9 cellular contexts compared by ENCODE assay signal in genomic region chr3:48273594-48274211, GRCh38. TPM values are rescaled to one million over a fixed set of nuclear protein-coding genes. Genes with fewer than 3 reads are reported as not detected.
A peak's percentile ranks its signal among the peaks of the same experiment; 100 is the strongest.
DNase-seq lines count a peak whose midpoint lies in the region; ATAC-seq and TF ChIP-seq lines count a peak whose summit lies in the region.
"Had no signal": no experiment of that assay in that cellular context is flagged by ENCODE, and none has a peak within 500 bp of the region (broad histone marks: within the 10 kb centered on the region; RNA-seq: fewer than 3 reads in every experiment).

No MANE protein-coding gene starts in this region.

- intact Hi-C loops in heart right ventricle (cut with DNase I) = loop anchor here (1.0 to 10.0 kb wide), 10 partner anchors 121 to 281 kb away; partner anchors contain the start of genes PFKFB4 (in 3 of the 10) and PLXNB1 (in 1 of the 10)

- no peak overlapping the region for H3K4me3 ChIP-seq in Jurkat, Clone E6-1 (ENCODE audit: low read length)
- H3K4me3 ChIP-seq in heart right ventricle (no peak overlapping the region), retinal pigment epithelial cell (ENCODE audit: low read length) (no peak overlapping the region)

- 8 to 10% methylated on average over 9 of the region's 9 CpGs for WGBS in heart right ventricle, 2 donors

- no peaks in the 10 kb centered on the region for H3K9me3 ChIP-seq in heart right ventricle

- H3K36me3 ChIP-seq in heart right ventricle = peaks cover 0 to 19% (median 0%) of the 10 kb centered on the region in 9 donors

- peak; percentile 80 for TF ChIP-seq CTCF in RWPE1 (conservative IDR thresholded peaks at IDR 0.05; ENCODE audit: low read depth)
- peak; percentile 49 to 83 (median 80) for TF ChIP-seq CTCF in heart right ventricle (IDR thresholded peaks at IDR 0.05)
- TF ChIP-seq CTCF in retinal pigment epithelial cell (conservative IDR thresholded peaks at IDR 0.05; ENCODE audit: low read depth, low read length) = peak; percentile 90

- H3K27me3 ChIP-seq in heart right ventricle = no peaks in the 10 kb centered on the region

- H3K27ac Mint-ChIP-seq in activated naive CD8-positive, alpha-beta T cell treated with anti-CD3 and anti-CD28 coated beads, Interleukin-2, amount 10 ng/mL, durations not matched to agents 7 days and 5 days = no peak overlapping the region

- H3K36me3 Mint-ChIP-seq in activated naive CD8-positive, alpha-beta T cell treated with anti-CD3 and anti-CD28 coated beads, Interleukin-2, amount 10 ng/mL, durations not matched to agents 7 days and 5 days = peaks cover 13% of the 10 kb centered on the region

- H3K4me1 Mint-ChIP-seq in activated naive CD8-positive, alpha-beta T cell treated with anti-CD3 and anti-CD28 coated beads, Interleukin-2, amount 10 ng/mL, durations not matched to agents 7 days and 5 days = peaks cover 15% of the 10 kb centered on the region

- no peaks in the 10 kb centered on the region for H3K9me3 Mint-ChIP-seq in activated naive CD8-positive, alpha-beta T cell treated with anti-CD3 and anti-CD28 coated beads, Interleukin-2, amount 10 ng/mL, durations not matched to agents 7 days and 5 days

- ATAC-seq in activated naive CD8-positive, alpha-beta T cell treated with anti-CD3 and anti-CD28 coated beads, Interleukin-2, amount 10 ng/mL, durations not matched to agents 7 days and 5 days (ENCODE audit: low read depth) = no peak
- ATAC-seq in heart right ventricle = peak; percentile 43 to 79 (median 66)
- no peak for ATAC-seq in GM21786 (IDR thresholded peaks at IDR 0.05; ENCODE audit: unreplicated experiment)

- peaks cover 0 to 3% (median 0%) of the 10 kb centered on the region in 9 donors for H3K4me1 ChIP-seq in heart right ventricle

- H3K27ac ChIP-seq in RWPE1 (no peak overlapping the region), heart right ventricle (no peak overlapping the region)

- no peaks in the 10 kb centered on the region for H3K27me3 Mint-ChIP-seq in activated naive CD8-positive, alpha-beta T cell treated with anti-CD3 and anti-CD28 coated beads, Interleukin-2, amount 10 ng/mL, durations not matched to agents 7 days and 5 days

- DNase-seq in DMS53 treated with DMSO at 0.1 percent for 48 hours (lab: John Stamatoyannopoulos, UW; ENCODE audit: unreplicated experiment) = peak; percentile 4
- peak; percentile 60 for DNase-seq in Jurkat, Clone E6-1 (ENCODE audit: low read depth, low spot score)
- DNase-seq in RWPE1 (ENCODE audit: low spot score) = peak; percentile 51
- peak; percentile 48 for DNase-seq in activated naive CD8-positive, alpha-beta T cell treated with anti-CD3 and anti-CD28 coated beads, Interleukin-2, amount 10 ng/mL, durations not matched to agents 7 days and 5 days
- DNase-seq in heart right ventricle = peak in 1 of 2 donors; percentile 55
- DNase-seq in retinal pigment epithelial cell (ENCODE audit: low read depth) = no peak
- DNase-seq in NCI-H1048 (lab: John Stamatoyannopoulos, UW) = no peak

- H3K4me3 Mint-ChIP-seq in activated naive CD8-positive, alpha-beta T cell treated with anti-CD3 and anti-CD28 coated beads, Interleukin-2, amount 10 ng/mL, durations not matched to agents 7 days and 5 days = no peak overlapping the region

- POLR2A ChIA-PET in RWPE1 (lab: Yijun Ruan, JAX; ENCODE audit: low non-redundant PET) = no interaction called here
- POLR2A ChIA-PET in activated naive CD8-positive, alpha-beta T cell treated with anti-CD3 and anti-CD28 coated beads, Interleukin-2, amount 10 ng/mL, durations not matched to agents 7 days and 5 days (lab: Charles Lee) = interaction anchor here (0.9 kb wide), 1 partner anchor 27 kb away, joined by 4 read pairs; no protein-coding TSS in a partner anchor

- CTCF ChIA-PET in RWPE1 (lab: Yijun Ruan, JAX) = interaction anchor here (0.6 to 3.1 kb wide), 6 partner anchors 13 to 331 kb away, joined by 3 to 25 read pairs (median 4); partner anchors contain the start of gene ZNF589

RNA-seq across cellular contexts. Expression of gene NME6, which starts 27.5 kb away (rescaled TPM):
- 21.6 TPM for polyA plus RNA-seq in Jurkat, Clone E6-1 (2012; ENCODE audit: insufficient read depth, insufficient read length)
- 10 to 100 TPM; 37.5 to 39.8 TPM for total RNA-seq in activated naive CD8-positive, alpha-beta T cell treated with anti-CD3 and anti-CD28 coated beads, Interleukin-2, amount 10 ng/mL, durations not matched to agents 7 days and 5 days
- total RNA-seq in heart right ventricle = 10 to 100 TPM; 15.9 to 25.7 (median 20.4) TPM
- 10 to 100 TPM in 1 of 2 donors, 1 to 10 TPM in 1; 9.1 to 15.5 TPM for polyA plus RNA-seq in heart right ventricle

RNA-seq across cellular contexts. Expression of gene ZNF589, which starts 32.8 kb away (rescaled TPM):
- polyA plus RNA-seq in Jurkat, Clone E6-1 (2012; ENCODE audit: insufficient read depth, insufficient read length) = 18.2 TPM
- 10 to 100 TPM; 35.9 to 43.1 TPM for total RNA-seq in activated naive CD8-positive, alpha-beta T cell treated with anti-CD3 and anti-CD28 coated beads, Interleukin-2, amount 10 ng/mL, durations not matched to agents 7 days and 5 days
- 1 to 10 TPM; 3.6 to 7.0 (median 4.4) TPM for total RNA-seq in heart right ventricle
- 1 to 10 TPM; 2.9 to 5.9 TPM for polyA plus RNA-seq in heart right ventricle

RNA-seq across cellular contexts. Expression of gene CAMP, which starts 50.4 kb away (rescaled TPM):
- not detected for polyA plus RNA-seq in Jurkat, Clone E6-1 (2012; ENCODE audit: insufficient read depth, insufficient read length)
- not detected for total RNA-seq in activated naive CD8-positive, alpha-beta T cell treated with anti-CD3 and anti-CD28 coated beads, Interleukin-2, amount 10 ng/mL, durations not matched to agents 7 days and 5 days
- total RNA-seq in heart right ventricle = 1 to 10 TPM in 1 of 10 donors, under 1 TPM in 4, not detected in 5; 0.33 to 3.3 (median 0.42) TPM
- polyA plus RNA-seq in heart right ventricle = 1 to 10 TPM; 2.3 to 4.1 TPM

RNA-seq across cellular contexts. Expression of gene SPINK8, which starts 59.8 kb away (rescaled TPM):
- polyA plus RNA-seq in Jurkat, Clone E6-1 (2012; ENCODE audit: insufficient read depth, insufficient read length) = not detected
- total RNA-seq in activated naive CD8-positive, alpha-beta T cell treated with anti-CD3 and anti-CD28 coated beads, Interleukin-2, amount 10 ng/mL, durations not matched to agents 7 days and 5 days = not detected
- not detected for total RNA-seq in heart right ventricle
- not detected for polyA plus RNA-seq in heart right ventricle
- polyA plus RNA-seq: adipose tissue had no signal

Comparison
In these comparisons a context has a peak if more than half of its experiments do, and no peak if none do; other contexts are left out.
1. DNase-seq: peak in DMS53 treated with DMSO at 0.1 percent for 48 hours (single experiment), Jurkat, Clone E6-1 (single experiment), RWPE1 (single experiment) and activated naive CD8-positive, alpha-beta T cell treated with anti-CD3 and anti-CD28 coated beads, Interleukin-2, amount 10 ng/mL, durations not matched to agents 7 days and 5 days (single experiment); none in retinal pigment epithelial cell (single experiment) and NCI-H1048 (single experiment).
2. ATAC-seq: peak in heart right ventricle (8 of 8); none in activated naive CD8-positive, alpha-beta T cell treated with anti-CD3 and anti-CD28 coated beads, Interleukin-2, amount 10 ng/mL, durations not matched to agents 7 days and 5 days (single experiment) and GM21786 (single experiment).
3. RNA of gene ZNF589, which starts 32.8 kb away (total RNA-seq): 35.9 to 43.1 TPM in activated naive CD8-positive, alpha-beta T cell treated with anti-CD3 and anti-CD28 coated beads, Interleukin-2, amount 10 ng/mL, durations not matched to agents 7 days and 5 days; 3.6 to 7.0 TPM in heart right ventricle; every median in the first group is over 4 times any median in the second.
4. Peak in every context shown above with its lines, with median percentiles within 50 percentile points of each other: CTCF ChIP-seq.